In the genomic region with DNA sequence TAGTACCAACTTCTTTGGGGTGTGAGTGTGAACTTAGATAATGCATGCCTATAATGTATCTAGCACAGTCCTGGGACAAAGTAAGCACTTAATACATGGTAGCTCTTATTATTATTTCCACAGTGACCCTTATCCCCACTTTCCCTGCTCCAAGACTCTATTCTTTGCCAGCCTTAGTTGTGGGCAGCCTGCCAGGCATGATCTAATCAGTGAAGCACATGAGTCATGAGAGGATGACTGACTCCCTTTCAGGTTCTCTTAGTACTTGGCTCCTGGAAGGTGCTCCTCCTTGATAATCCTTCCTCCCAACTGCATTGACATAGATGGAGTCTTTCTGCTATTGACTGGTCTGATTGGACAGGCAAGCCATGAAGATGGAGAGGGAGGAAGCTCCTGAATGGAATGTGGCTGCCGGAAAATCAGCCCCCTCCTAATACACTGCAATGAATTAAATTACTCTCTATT, we compare ENCODE assay signal across 8 cellular contexts. TPM values are rescaled to one million over a fixed set of nuclear protein-coding genes. Genes with fewer than 3 reads are reported as not detected.
A peak's percentile ranks its signal among the peaks of the same experiment; 100 is the strongest.
DNase-seq lines count a peak whose midpoint lies in the region; ATAC-seq and TF ChIP-seq lines count a peak whose summit lies in the region.

No MANE protein-coding gene starts in this region.

- no peak for TF ChIP-seq CTCF in AG10803 (conservative IDR thresholded peaks at IDR 0.05; ENCODE audit: low read length)
- no peak for TF ChIP-seq CTCF in body of pancreas (IDR thresholded peaks at IDR 0.05)
- no peak for TF ChIP-seq CTCF in right lobe of liver (IDR thresholded peaks at IDR 0.05)

- ATAC-seq in body of pancreas = peak; percentile 84
- ATAC-seq in right lobe of liver = peak in 2 of 4 donors; percentile 35 to 87
- ATAC-seq in T-cell (replicated peaks in 1 of 4) = no peak
- no peak for ATAC-seq in HG02884 (IDR thresholded peaks at IDR 0.05; ENCODE audit: unreplicated experiment)

- no peak overlapping the region for H3K4me3 ChIP-seq in AG10803 (ENCODE audit: low read length)
- no peak overlapping the region for H3K4me3 ChIP-seq in body of pancreas
- H3K4me3 ChIP-seq in right lobe of liver = no peak overlapping the region

- H3K36me3 Mint-ChIP-seq in T-cell = no peaks in the 10 kb centered on the region

- intact Hi-C loops in body of pancreas (cut with DNase I) = loop anchor here (5.0 kb wide), 1 partner anchor 262 kb away; no protein-coding TSS in a partner anchor
- intact Hi-C loops in right lobe of liver (cut with DNase I) = loop anchor here (10.0 kb wide), 2 partner anchors 164 to 254 kb away; no protein-coding TSS in a partner anchor

- H3K27me3 Mint-ChIP-seq in T-cell = peaks cover 14 to 33% of the 10 kb centered on the region in 2 donors

- POLR2A ChIA-PET in T-cell (lab: Charles Lee) = no interaction called here

- H3K9me3 ChIP-seq in body of pancreas = no peaks in the 10 kb centered on the region
- no peaks in the 10 kb centered on the region for H3K9me3 ChIP-seq in right lobe of liver

- no peaks in the 10 kb centered on the region for H3K9me3 Mint-ChIP-seq in T-cell

- TF ChIP-seq POLR2A in body of pancreas (IDR thresholded peaks at IDR 0.05) = no peak
- TF ChIP-seq POLR2A in right lobe of liver (IDR thresholded peaks at IDR 0.05) = no peak

- peaks cover 6% of the 10 kb centered on the region for H3K4me1 ChIP-seq in body of pancreas
- no peaks in the 10 kb centered on the region for H3K4me1 ChIP-seq in right lobe of liver

- no peaks in the 10 kb centered on the region for H3K27me3 ChIP-seq in body of pancreas
- H3K27me3 ChIP-seq in right lobe of liver = no peaks in the 10 kb centered on the region

- H3K27ac ChIP-seq in body of pancreas = peak overlapping the region in 1 of 4 donors; percentile 40
- no peak overlapping the region for H3K27ac ChIP-seq in right lobe of liver

- DNase-seq in AG10803 (ENCODE audit: low read depth) = peak; percentile 73
- peak; percentile 91 for DNase-seq in LHCN-M2 (ENCODE audit: low read depth)
- peak; percentile 76 to 93 (median 88) for DNase-seq in body of pancreas
- peak in 2 of 3 donors; percentile 52 to 83 for DNase-seq in right lobe of liver
- no peak for DNase-seq in T-cell
- DNase-seq in effector CD8-positive, alpha-beta T cell (lab: John Stamatoyannopoulos, UW) = no peak
- DNase-seq in inferior parietal cortex (ENCODE audit: extremely low spot score) = no peak

- H3K27ac Mint-ChIP-seq in T-cell = no peak overlapping the region

- WGBS in body of pancreas, 2 donors = 57 to 64% methylated on average over 1 of the region's 1 CpG
- 100% methylated on average over 1 of the region's 1 CpG for WGBS in right lobe of liver (ENCODE audit: insufficient coverage, low coverage, low lambda C conversion rate, missing lambda C conversion rate)

- H3K4me3 Mint-ChIP-seq in T-cell = no peak overlapping the region

- H3K4me1 Mint-ChIP-seq in T-cell = no peaks in the 10 kb centered on the region

- CTCF ChIA-PET in T-cell (lab: Charles Lee) = interaction anchor here in 1 of 2 donors (0.8 kb wide), 1 partner anchor 84 kb away, joined by 3 read pairs; no protein-coding TSS in a partner anchor

- H3K36me3 ChIP-seq in body of pancreas (replicated peaks in 1 of 2; ENCODE audit: insufficient read depth in 1 of 2, low read depth in 2 of 2) (no peaks in the 10 kb centered on the region), right lobe of liver (no peaks in the 10 kb centered on the region)

RNA-seq across cellular contexts. Expression of gene GNG12, which starts 17.4 kb away (rescaled TPM):
- total RNA-seq in LHCN-M2 (2014; rRNA removed) = 127 and 134 TPM in 2 replicates
- 45.6 TPM for polyA plus RNA-seq in LHCN-M2 (2012)
- 10 to 100 TPM; 26.4 to 42.3 TPM for total RNA-seq in body of pancreas
- total RNA-seq in right lobe of liver = 10 to 100 TPM; 18.8 to 52.7 (median 33.9) TPM
- total RNA-seq in T-cell = under 1 TPM in 3 of 5 donors, not detected in 2; 0.26 to 0.44 (median 0.35) TPM

Comparison
In these comparisons a context has a peak if more than half of its experiments do, and no peak if none do; other contexts are left out.
1. DNase-seq: peak in AG10803 (single experiment), LHCN-M2 (single experiment), body of pancreas (4 of 4) and right lobe of liver (2 of 3); none in T-cell (0 of 34), effector CD8-positive, alpha-beta T cell (single experiment) and inferior parietal cortex (single experiment).
2. RNA of gene GNG12, which starts 17.4 kb away (total RNA-seq): 127 to 134 TPM in LHCN-M2, 26.4 to 42.3 TPM in body of pancreas and 18.8 to 52.7 TPM in right lobe of liver; 0.26 to 0.44 TPM in T-cell; every median in the first group is over 10 times any median in the second.